ENCODE assay signal across 15 cellular contexts in the genomic region with DNA sequence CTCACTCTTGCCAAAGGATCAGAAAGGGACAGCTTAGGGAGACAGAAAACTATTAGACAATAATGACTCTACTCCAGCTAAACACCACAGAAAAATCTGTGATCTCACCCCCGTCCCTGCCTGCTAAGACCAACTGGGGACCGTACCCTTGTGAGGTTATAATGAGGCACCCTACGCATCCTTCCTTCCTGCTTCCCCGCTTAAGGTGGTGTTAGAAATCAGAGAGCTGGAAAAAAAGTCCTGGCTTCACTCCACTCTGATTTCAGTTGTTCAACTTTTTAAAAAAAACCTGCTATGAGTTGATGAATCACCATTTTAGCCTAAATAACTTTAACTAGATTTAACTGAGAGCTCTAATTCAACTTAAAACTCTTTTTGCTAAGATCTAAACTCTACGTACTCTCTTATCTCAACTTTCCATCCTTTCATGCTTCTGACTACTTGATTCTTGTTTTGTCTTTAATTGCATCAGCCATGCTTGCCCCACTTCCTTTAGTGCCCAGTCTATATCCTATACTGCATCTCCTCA. TPM values are rescaled to one million over a fixed set of nuclear protein-coding genes. Genes with fewer than 3 reads are reported as not detected.
A peak's percentile ranks its signal among the peaks of the same experiment; 100 is the strongest.
DNase-seq lines count a peak whose midpoint lies in the region; ATAC-seq, FAIRE-seq and TF ChIP-seq lines count a peak whose summit lies in the region.
"Had no signal": no experiment of that assay in that cellular context is flagged by ENCODE, and none has a peak within 500 bp of the region (broad histone marks: within the 10 kb centered on the region; RNA-seq: fewer than 3 reads in every experiment).

No MANE protein-coding gene starts in this region.

- H3K36me3 ChIP-seq in endothelial cell of umbilical vein (ENCODE audit: control insufficient read depth in 2 of 2, extremely low read depth in 1 of 2, insufficient read depth in 2 of 2, low read length in 2 of 2): no peaks in the 10 kb centered on the region
- H3K36me3 ChIP-seq: HAP-1, thyroid gland had no signal

- no peaks in the 10 kb centered on the region for H3K36me3 Mint-ChIP-seq in T-helper 2 cell treated with Interferon-gamma antibody and Interleukin-4, amounts not matched to agents 5 μg/mL and 100 μg/mL, for 36 hours (ENCODE audit: low read depth)
- no peaks in the 10 kb centered on the region for H3K36me3 Mint-ChIP-seq in stimulated activated naive CD8-positive, alpha-beta T cell treated with anti-CD3 and anti-CD28 coated beads, Interleukin-15, Interleukin-2, amounts not matched to agents 100 ng/mL and 50 ng/mL, for 24 hours (ENCODE audit: low read depth)

- intact Hi-C loops in endothelial cell of umbilical vein (cut with micrococcal nuclease): no loop called here

- dilution Hi-C loops in endothelial cell of umbilical vein (cut with MboI; ENCODE audit: extremely low pct_ligation_motif_present, low sequenced_read_pairs): no loop called here

- H3K4me1 ChIP-seq in endothelial cell of umbilical vein (ENCODE audit: control insufficient read depth, extremely low read depth, insufficient read depth, low read length): peaks cover 12% of the 10 kb centered on the region
- H3K4me1 ChIP-seq: HAP-1 had no signal

- H3K4me1 Mint-ChIP-seq in T-helper 2 cell treated with Interferon-gamma antibody and Interleukin-4, amounts not matched to agents 5 μg/mL and 100 μg/mL, for 36 hours (ENCODE audit: low read depth): peaks cover 26% of the 10 kb centered on the region
- peaks cover 5% of the 10 kb centered on the region for H3K4me1 Mint-ChIP-seq in stimulated activated naive CD8-positive, alpha-beta T cell treated with anti-CD3 and anti-CD28 coated beads, Interleukin-15, Interleukin-2, amounts not matched to agents 100 ng/mL and 50 ng/mL, for 24 hours (ENCODE audit: low read depth)

- no peak for TF ChIP-seq POLR2A in endothelial cell of umbilical vein (IDR thresholded peaks at IDR 0.05; ENCODE audit: low read depth, low read length)

- POLR2A ChIA-PET in endothelial cell of umbilical vein (lab: Charles Lee): no interaction called here

- CTCF ChIA-PET in endothelial cell of umbilical vein (lab: Charles Lee): interaction anchor here (1.0 to 4.4 kb wide), 8 partner anchors 8 to 350 kb away, joined by 3 to 62 read pairs (median 4); a partner anchor contains a TSS

- TF ChIP-seq CTCF in endothelial cell of umbilical vein (IDR thresholded peaks at IDR 0.05; ENCODE audit: extremely low read depth in 1 of 2, insufficient read depth in 1 of 2, low read depth in 1 of 2, low read length in 2 of 2): no peak

- no peak overlapping the region for H3K4me3 ChIP-seq in endothelial cell of umbilical vein (replicated peaks in 1 of 3; ENCODE audit: insufficient read depth in 1 of 3, low read depth in 1 of 3, low read length in 3 of 3)
- H3K4me3 ChIP-seq: HAP-1, lung, thyroid gland had no signal

- H3K27me3 Mint-ChIP-seq in T-helper 2 cell treated with Interferon-gamma antibody and Interleukin-4, amounts not matched to agents 5 μg/mL and 100 μg/mL, for 36 hours (ENCODE audit: low read depth): no peaks in the 10 kb centered on the region
- H3K27me3 Mint-ChIP-seq in stimulated activated naive CD8-positive, alpha-beta T cell treated with anti-CD3 and anti-CD28 coated beads, Interleukin-15, Interleukin-2, amounts not matched to agents 100 ng/mL and 50 ng/mL, for 24 hours: peaks cover 6% of the 10 kb centered on the region

- peak overlapping the region; percentile 95 for H2AFZ ChIP-seq in endothelial cell of umbilical vein (ENCODE audit: low read depth, low read length)

- H3K9me3 ChIP-seq in endothelial cell of umbilical vein (replicated peaks; ENCODE audit: control insufficient read depth, insufficient read depth, low read length): no peaks in the 10 kb centered on the region
- H3K9me3 ChIP-seq: HAP-1, thyroid gland had no signal

- no peaks in the 10 kb centered on the region for H3K27me3 ChIP-seq in endothelial cell of umbilical vein (ENCODE audit: control insufficient read depth in 2 of 2, insufficient read depth in 2 of 2, low read length in 2 of 2)
- H3K27me3 ChIP-seq: thyroid gland had no signal

- peak overlapping the region; percentile 19 for H3K4me2 ChIP-seq in endothelial cell of umbilical vein (ENCODE audit: insufficient read depth, low read length)

- peak overlapping the region; percentile 37 for H3K4me3 Mint-ChIP-seq in T-helper 2 cell treated with Interferon-gamma antibody and Interleukin-4, amounts not matched to agents 5 μg/mL and 100 μg/mL, for 36 hours
- no peak overlapping the region for H3K4me3 Mint-ChIP-seq in stimulated activated naive CD8-positive, alpha-beta T cell treated with anti-CD3 and anti-CD28 coated beads, Interleukin-15, Interleukin-2, amounts not matched to agents 100 ng/mL and 50 ng/mL, for 24 hours

- FAIRE-seq in endothelial cell of umbilical vein (lab: Jason Lieb, UNC): no peak
- FAIRE-seq: small intestine had no signal

- H3K27ac ChIP-seq in endothelial cell of umbilical vein (ENCODE audit: insufficient read depth, low read depth, low read length): no peak overlapping the region
- H3K27ac ChIP-seq: thyroid gland had no signal

- no peak for ATAC-seq in HG02642 (IDR thresholded peaks at IDR 0.05; ENCODE audit: poor library complexity, unreplicated experiment)
- ATAC-seq: T-helper 17 cell had no signal

- BruUV-seq in endothelial cell of umbilical vein (replicated peaks; lab: Mats Ljungman, UMichigan): no TSS peak

- H3K9ac ChIP-seq in endothelial cell of umbilical vein (replicated peaks; ENCODE audit: extremely low read depth, insufficient read depth, low read length): no peak overlapping the region

- peak; percentile 36 for DNase-seq in stimulated activated CD4-positive, alpha-beta T cell treated with anti-CD3 and anti-CD28 coated beads, Interleukin-15, amount 100 ng/mL, for 24 hours
- DNase-seq in stimulated activated CD4-positive, alpha-beta T cell treated with anti-CD3 and anti-CD28 coated beads, Interleukin-12 subunit alpha, Interleukin-12 subunit beta, amount 100 ng/mL, for 4 hours: no peak
- DNase-seq in T-helper 2 cell treated with Interferon-gamma antibody and Interleukin-4, amounts not matched to agents 5 μg/mL and 100 μg/mL, for 36 hours (ENCODE audit: low spot score): peak; percentile 41
- DNase-seq in endothelial cell of umbilical vein (ENCODE audit: low read depth, low spot score) (peak; percentile 19), ecto neural progenitor cell (ENCODE audit: low spot score) (no peak), COLO829 (ENCODE audit: low spot score) (no peak)
- DNase-seq: AML-193, NCI-H524 treated with DMSO at 0.1 percent for 48 hours, small intestine, T-helper 17 cell, thyroid gland had no signal

- no peaks in the 10 kb centered on the region for H4K20me1 ChIP-seq in endothelial cell of umbilical vein (replicated peaks; ENCODE audit: control insufficient read depth, extremely low read depth, insufficient read depth, low read length)

- no peaks in the 10 kb centered on the region for H3K9me1 ChIP-seq in endothelial cell of umbilical vein (replicated peaks; ENCODE audit: control insufficient read depth, extremely low read depth, insufficient read depth, low read length)

- peaks cover 3% of the 10 kb centered on the region for H3K9me3 Mint-ChIP-seq in T-helper 2 cell treated with Interferon-gamma antibody and Interleukin-4, amounts not matched to agents 5 μg/mL and 100 μg/mL, for 36 hours
- no peaks in the 10 kb centered on the region for H3K9me3 Mint-ChIP-seq in stimulated activated naive CD8-positive, alpha-beta T cell treated with anti-CD3 and anti-CD28 coated beads, Interleukin-15, Interleukin-2, amounts not matched to agents 100 ng/mL and 50 ng/mL, for 24 hours

- H3K79me2 ChIP-seq in endothelial cell of umbilical vein (ENCODE audit: control insufficient read depth, insufficient read depth, low read length): no peaks in the 10 kb centered on the region

- peak overlapping the region; percentile 73 for H3K27ac Mint-ChIP-seq in T-helper 2 cell treated with Interferon-gamma antibody and Interleukin-4, amounts not matched to agents 5 μg/mL and 100 μg/mL, for 36 hours
- peak overlapping the region; percentile 12 for H3K27ac Mint-ChIP-seq in stimulated activated naive CD8-positive, alpha-beta T cell treated with anti-CD3 and anti-CD28 coated beads, Interleukin-15, Interleukin-2, amounts not matched to agents 100 ng/mL and 50 ng/mL, for 24 hours
- H3K27ac Mint-ChIP-seq: T-helper 17 cell had no signal

TF ChIP-seq in endothelial cell of umbilical vein, 7 proteins besides CTCF, POLR2A, EP300 and RAD21:
- TF ChIP-seq FOS (IDR thresholded peaks at IDR 0.05; ENCODE audit: borderline replicate concordance, insufficient read depth, low read length) (no peak), MYC (IDR thresholded peaks at IDR 0.05; ENCODE audit: low read depth, low read length) (no peak), GATA2 (IDR thresholded peaks at IDR 0.05; ENCODE audit: insufficient read depth, insufficient read length, low read depth, low read length) (no peak), JUN (IDR thresholded peaks at IDR 0.05; ENCODE audit: borderline replicate concordance, insufficient read depth, insufficient read length, low read depth) (no peak)
- TF ChIP-seq, protein P1, sequence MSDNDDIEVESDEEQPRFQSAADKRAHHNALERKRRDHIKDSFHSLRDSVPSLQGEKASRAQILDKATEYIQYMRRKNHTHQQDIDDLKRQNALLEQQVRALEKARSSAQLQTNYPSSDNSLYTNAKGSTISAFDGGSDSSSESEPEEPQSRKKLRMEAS (IDR thresholded peaks at IDR 0.05; ENCODE audit: insufficient read depth, insufficient read length): no peak

RNA-seq across cellular contexts. Expression of a gene that starts 35.8 kb away (rescaled TPM):
- 19.5 and 22.5 TPM in 2 replicates for total RNA-seq in endothelial cell of umbilical vein
- polyA plus RNA-seq in endothelial cell of umbilical vein: 21.3 and 33.7 TPM in 2 replicates
- 23.2 and 24.5 TPM in 2 replicates for polyA plus RNA-seq in endothelial cell of umbilical vein (2011; cell fraction: cytosol; rRNA removed)
- 9.4 and 14.3 TPM in 2 replicates for polyA plus RNA-seq in endothelial cell of umbilical vein (2011; cell fraction: nucleus; rRNA removed)
- polyA plus RNA-seq in endothelial cell of umbilical vein (2012): 21.9 and 31.7 TPM in 2 replicates
- polyA minus RNA-seq in endothelial cell of umbilical vein: 5.6 and 6.8 TPM in 2 replicates
- 10.4 TPM for polyA minus RNA-seq in endothelial cell of umbilical vein (2011; cell fraction: cytosol; rRNA and poly(A)+ RNA removed)
- 1.5 and 2.2 TPM in 2 replicates for polyA minus RNA-seq in endothelial cell of umbilical vein (2011; cell fraction: nucleus; rRNA and poly(A)+ RNA removed)

RNA-seq across cellular contexts. Expression of a gene that starts 58.3 kb away (rescaled TPM):
- total RNA-seq in endothelial cell of umbilical vein: 85.9 and 98.6 TPM in 2 replicates
- polyA plus RNA-seq in endothelial cell of umbilical vein: 79.5 and 85.7 TPM in 2 replicates
- polyA plus RNA-seq in endothelial cell of umbilical vein (2011; cell fraction: cytosol; rRNA removed): 79.3 and 81.1 TPM in 2 replicates
- 129 and 133 TPM in 2 replicates for polyA plus RNA-seq in endothelial cell of umbilical vein (2011; cell fraction: nucleus; rRNA removed)
- polyA plus RNA-seq in endothelial cell of umbilical vein (2012): 35.6 and 64.2 TPM in 2 replicates
- 123 and 155 TPM in 2 replicates for polyA minus RNA-seq in endothelial cell of umbilical vein
- 11.6 TPM for polyA minus RNA-seq in endothelial cell of umbilical vein (2011; cell fraction: cytosol; rRNA and poly(A)+ RNA removed)
- 51.9 and 71.3 TPM in 2 replicates for polyA minus RNA-seq in endothelial cell of umbilical vein (2011; cell fraction: nucleus; rRNA and poly(A)+ RNA removed)

Comparison
In these comparisons a context has a peak if more than half of its experiments do, and no peak if none do; other contexts are left out.
1. DNase-seq: peak in stimulated activated CD4-positive, alpha-beta T cell treated with anti-CD3 and anti-CD28 coated beads, Interleukin-15, amount 100 ng/mL, for 24 hours (single experiment), T-helper 2 cell treated with Interferon-gamma antibody and Interleukin-4, amounts not matched to agents 5 μg/mL and 100 μg/mL, for 36 hours (single experiment) and endothelial cell of umbilical vein (single experiment); none in stimulated activated CD4-positive, alpha-beta T cell treated with anti-CD3 and anti-CD28 coated beads, Interleukin-12 subunit alpha, Interleukin-12 subunit beta, amount 100 ng/mL, for 4 hours (single experiment), ecto neural progenitor cell (single experiment) and COLO829 (single experiment).